Comparison of ENCODE assay signal across 8 cellular contexts in genomic region chrX:120380699-120381098, GRCh38. TPM values are rescaled to one million over a fixed set of nuclear protein-coding genes. Genes with fewer than 3 reads are reported as not detected.
DNase-seq lines count a peak whose midpoint lies in the region; ATAC-seq and TF ChIP-seq lines count a peak whose summit lies in the region.

No MANE protein-coding gene starts in this region.

- H3K36me3 ChIP-seq in ascending aorta, result no peaks in the 10 kb centered on the region

- no peak overlapping the region for H3K27ac ChIP-seq in ascending aorta

- no peaks in the 10 kb centered on the region for H3K27me3 ChIP-seq in ascending aorta

- no peaks in the 10 kb centered on the region for H3K4me1 ChIP-seq in ascending aorta

- ATAC-seq in activated CD8-positive, alpha-beta memory T cell treated with anti-CD3 and anti-CD28 coated beads, Interleukin-2, amount 10 ng/mL, durations not matched to agents 7 days and 5 days, result peak; percentile 72
- ATAC-seq in HG03159 (IDR thresholded peaks at IDR 0.05; ENCODE audit: unreplicated experiment), result peak; percentile 82

- DNase-seq in activated CD8-positive, alpha-beta memory T cell treated with anti-CD3 and anti-CD28 coated beads, Interleukin-2, amount 10 ng/mL, durations not matched to agents 7 days and 5 days, result peak; percentile 42
- DNase-seq in activated CD8-positive, alpha-beta memory T cell treated with anti-CD3 and anti-CD28 coated beads for 24 hours, result no peak
- DNase-seq in SK-MEL-5 (ENCODE audit: low read depth, low spot score) (peak; percentile 72), fibroblast of pulmonary artery (ENCODE audit: low read depth) (peak; percentile 6), ascending aorta (ENCODE audit: low spot score in 2 of 2) (no peak), NCI-H187 treated with DMSO at 0.1 percent for 48 hours (lab: John Stamatoyannopoulos, UW) (no peak)
- DNase-seq in activated CD4-positive, CD25-positive, alpha-beta regulatory T cell treated with anti-CD3 and anti-CD28 coated beads, Interleukin-2, amount 50 U/mL, for 72 hours, result no peak

- H3K4me1 Mint-ChIP-seq in activated CD8-positive, alpha-beta memory T cell treated with anti-CD3 and anti-CD28 coated beads, Interleukin-2, amount 10 ng/mL, durations not matched to agents 7 days and 5 days, result peaks cover 2% of the 10 kb centered on the region

- TF ChIP-seq CTCF in fibroblast of pulmonary artery (IDR thresholded peaks at IDR 0.05; ENCODE audit: low read length, missing control alignments), result peak; percentile 16
- TF ChIP-seq CTCF in ascending aorta (IDR thresholded peaks at IDR 0.05), result no peak

- CTCF ChIA-PET in activated CD8-positive, alpha-beta memory T cell treated with anti-CD3 and anti-CD28 coated beads, Interleukin-2, amount 10 ng/mL, durations not matched to agents 7 days and 5 days (lab: Charles Lee), result interaction anchor here (0.8 to 2.2 kb wide), 5 partner anchors 15 to 101 kb away, joined by 3 to 5 read pairs (median 3); no protein-coding TSS in a partner anchor

- in situ Hi-C loops in SK-MEL-5 (cut with HindIII; ENCODE audit: low pct_unique_long_range_greater_than_20kb, low sequenced_read_pairs), result no loop called here

- no peak overlapping the region for H3K4me3 Mint-ChIP-seq in activated CD8-positive, alpha-beta memory T cell treated with anti-CD3 and anti-CD28 coated beads, Interleukin-2, amount 10 ng/mL, durations not matched to agents 7 days and 5 days

- no peak overlapping the region for H3K27ac Mint-ChIP-seq in activated CD8-positive, alpha-beta memory T cell treated with anti-CD3 and anti-CD28 coated beads, Interleukin-2, amount 10 ng/mL, durations not matched to agents 7 days and 5 days

- H3K27me3 Mint-ChIP-seq in activated CD8-positive, alpha-beta memory T cell treated with anti-CD3 and anti-CD28 coated beads, Interleukin-2, amount 10 ng/mL, durations not matched to agents 7 days and 5 days, result peaks cover 9% of the 10 kb centered on the region

- H3K36me3 Mint-ChIP-seq in activated CD8-positive, alpha-beta memory T cell treated with anti-CD3 and anti-CD28 coated beads, Interleukin-2, amount 10 ng/mL, durations not matched to agents 7 days and 5 days, result no peaks in the 10 kb centered on the region

- H3K4me3 ChIP-seq in fibroblast of pulmonary artery (replicated peaks; ENCODE audit: low read depth, low read length), result no peak overlapping the region
- H3K4me3 ChIP-seq in ascending aorta, result no peak overlapping the region

- no peaks in the 10 kb centered on the region for H3K9me3 ChIP-seq in ascending aorta

- intact Hi-C loops in ascending aorta (cut with DNase I), result no loop called here

- no peaks in the 10 kb centered on the region for H3K9me3 Mint-ChIP-seq in activated CD8-positive, alpha-beta memory T cell treated with anti-CD3 and anti-CD28 coated beads, Interleukin-2, amount 10 ng/mL, durations not matched to agents 7 days and 5 days (ENCODE audit: low read depth)

RNA-seq across cellular contexts. Expression of gene ATP1B4, which starts 18.8 kb away (rescaled TPM):
- total RNA-seq in activated CD8-positive, alpha-beta memory T cell treated with anti-CD3 and anti-CD28 coated beads, Interleukin-2, amount 10 ng/mL, durations not matched to agents 7 days and 5 days, result not detected
- total RNA-seq in SK-MEL-5 (2014; rRNA removed; shearing (Covaris generic)), result not detected in 2 replicates
- polyA plus RNA-seq in SK-MEL-5 (2015; cell fraction: cytosol; rRNA removed), result not detected in 2 replicates
- not detected in 2 replicates for polyA plus RNA-seq in SK-MEL-5 (2015; cell fraction: nucleus; rRNA removed)
- not detected for total RNA-seq in ascending aorta

Comparison
In these comparisons a context has a peak if more than half of its experiments do, and no peak if none do; other contexts are left out.
1. DNase-seq: peak in activated CD8-positive, alpha-beta memory T cell treated with anti-CD3 and anti-CD28 coated beads, Interleukin-2, amount 10 ng/mL, durations not matched to agents 7 days and 5 days (single experiment), SK-MEL-5 (single experiment) and fibroblast of pulmonary artery (single experiment); none in activated CD8-positive, alpha-beta memory T cell treated with anti-CD3 and anti-CD28 coated beads for 24 hours (single experiment), activated CD4-positive, CD25-positive, alpha-beta regulatory T cell treated with anti-CD3 and anti-CD28 coated beads, Interleukin-2, amount 50 U/mL, for 72 hours (single experiment), ascending aorta (0 of 2) and NCI-H187 treated with DMSO at 0.1 percent for 48 hours (single experiment).